In genomic region chr5:151094054-151094858, GRCh38 we compare ENCODE assay signal across 8 cellular contexts. TPM values are rescaled to one million over a fixed set of nuclear protein-coding genes. Genes with fewer than 3 reads are reported as not detected.
A peak's percentile ranks its signal among the peaks of the same experiment; 100 is the strongest.
DNase-seq lines count a peak whose midpoint lies in the region; ATAC-seq and TF ChIP-seq lines count a peak whose summit lies in the region.

No MANE protein-coding gene starts in this region.

- peak; percentile 9; the same call in 1 of the 3 replicates for ATAC-seq in DND-41 (ENCODE audit: insufficient read depth, low read depth)
- ATAC-seq in GM21360 (IDR thresholded peaks at IDR 0.05; ENCODE audit: unreplicated experiment) = peak; percentile 69
- ATAC-seq in right cardiac atrium = peak in 1 of 2 donors; percentile 4

- H3K79me2 ChIP-seq in DND-41 (ENCODE audit: insufficient read depth, low read length) = no peaks in the 10 kb centered on the region

- H3K9ac ChIP-seq in DND-41 (ENCODE audit: low read depth, low read length) = no peak overlapping the region; the same call in 1 of the 2 replicates

- H4K20me1 ChIP-seq in DND-41 (ENCODE audit: insufficient read depth, low read length) = no peaks in the 10 kb centered on the region

- H3K27ac ChIP-seq in DND-41 (ENCODE audit: low read length) = no peak overlapping the region
- peak overlapping the region; percentile 82 for H3K27ac ChIP-seq in HL-60 (replicated peaks)
- peak overlapping the region; percentile 37 for H3K27ac ChIP-seq in right cardiac atrium (ENCODE audit: low read length)

- no peaks in the 10 kb centered on the region for H3K36me3 ChIP-seq in DND-41 (ENCODE audit: insufficient read depth, low read length)

- intact Hi-C loops in right cardiac atrium (cut with DNase I) = no loop called here

- H3K27me3 ChIP-seq in DND-41 (ENCODE audit: insufficient read depth, low read length, poor library complexity) (peaks cover 2% of the 10 kb centered on the region), HL-60 (ENCODE audit: insufficient read depth, poor library complexity, severe bottlenecking) (no peaks in the 10 kb centered on the region), right cardiac atrium (ENCODE audit: control insufficient read depth, insufficient read depth) (no peaks in the 10 kb centered on the region)

- no peak for TF ChIP-seq CTCF in DND-41 (IDR thresholded peaks at IDR 0.05; ENCODE audit: borderline replicate concordance, extremely low read depth, low read length, poor library complexity, severe bottlenecking)
- no peak for TF ChIP-seq CTCF in HL-60 (IDR thresholded peaks at IDR 0.05; ENCODE audit: insufficient read depth, low read length)

- H3K4me2 ChIP-seq in DND-41 (ENCODE audit: insufficient read depth, low read length) = no peak overlapping the region

- H3K4me3 ChIP-seq in DND-41 (ENCODE audit: low read depth in 1 of 2, low read length in 2 of 2) = no peak overlapping the region
- no peak overlapping the region for H3K4me3 ChIP-seq in HL-60 (replicated peaks; ENCODE audit: insufficient read depth, low read length)
- no peak overlapping the region for H3K4me3 ChIP-seq in right cardiac atrium (ENCODE audit: low read length)

- DNase-seq in DND-41 = no peak
- no peak for DNase-seq in HL-60 (ENCODE audit: low read depth in 1 of 2, low spot score in 1 of 2)
- DNase-seq in activated T-cell treated with anti-CD3 and anti-CD28 coated beads for 4 hours = peak; percentile 28
- DNase-seq in right cardiac atrium = peak in 1 of 3 donors; percentile 40
- DNase-seq in stimulated activated CD8-positive, alpha-beta memory T cell treated with anti-CD3 and anti-CD28 coated beads, Interleukin-2, amount 100 ng/mL, for 48 hours (ENCODE audit: low read depth in 2 of 2) = peak; percentile 60
- DNase-seq in NCI-H1417 (lab: John Stamatoyannopoulos, UW) = no peak
- DNase-seq in COLO668 (lab: John Stamatoyannopoulos, UW; ENCODE audit: unreplicated experiment) = no peak

- H3K4me1 ChIP-seq in DND-41 (ENCODE audit: insufficient read depth, low read length) = peaks cover 14% of the 10 kb centered on the region
- H3K4me1 ChIP-seq in right cardiac atrium (ENCODE audit: control insufficient read depth, insufficient read depth, low read length) = peaks cover 24% of the 10 kb centered on the region

- H3K9me3 ChIP-seq in DND-41 (ENCODE audit: insufficient read depth, low read length, severe bottlenecking) (no peaks in the 10 kb centered on the region), right cardiac atrium (ENCODE audit: control insufficient read depth, low read length) (no peaks in the 10 kb centered on the region)

- WGBS in right cardiac atrium = 37% methylated on average over 12 of the region's 12 CpGs

- no peak overlapping the region for H2AFZ ChIP-seq in DND-41 (ENCODE audit: low read depth, low read length)

RNA-seq across cellular contexts. Expression of gene TNIP1, which starts 13.4 kb away (rescaled TPM):
- total RNA-seq in right cardiac atrium = 10 to 100 TPM; 77.0 to 98.2 (median 86.1) TPM
- 71.5 TPM for polyA plus RNA-seq in right cardiac atrium

Comparison
In these comparisons a context has a peak if more than half of its experiments do, and no peak if none do; other contexts are left out.
1. DNase-seq: peak in activated T-cell treated with anti-CD3 and anti-CD28 coated beads for 4 hours (single experiment) and stimulated activated CD8-positive, alpha-beta memory T cell treated with anti-CD3 and anti-CD28 coated beads, Interleukin-2, amount 100 ng/mL, for 48 hours (2 of 2); none in DND-41 (single experiment), HL-60 (0 of 2), NCI-H1417 (0 of 3) and COLO668 (single experiment).